ENCODE assay signal across 8 cellular contexts in genomic region chr10:110209399-110209925, GRCh38. TPM values are rescaled to one million over a fixed set of nuclear protein-coding genes. Genes with fewer than 3 reads are reported as not detected.
A peak's percentile ranks its signal among the peaks of the same experiment; 100 is the strongest.
DNase-seq lines count a peak whose midpoint lies in the region; ATAC-seq and TF ChIP-seq lines count a peak whose summit lies in the region.

No MANE protein-coding gene starts in this region.

- H3K4me3 ChIP-seq in epithelial cell of proximal tubule (ENCODE audit: low read depth, low read length), result peak overlapping the region; percentile 90
- H3K4me3 ChIP-seq in mucosa of rectum (ENCODE audit: low read length in 2 of 2), result peak overlapping the region; percentile 83 to 87

- peak overlapping the region; percentile 86 to 87 for H3K27ac ChIP-seq in mucosa of rectum (ENCODE audit: low read depth in 2 of 2, low read length in 2 of 2)

- peak overlapping the region; percentile 80 to 88 for H3K9ac ChIP-seq in mucosa of rectum (ENCODE audit: low read depth in 1 of 2, low read length in 2 of 2)

- peaks cover 22 to 28% of the 10 kb centered on the region in 2 donors for H3K4me1 ChIP-seq in mucosa of rectum (ENCODE audit: control insufficient read depth in 2 of 2, insufficient read depth in 2 of 2, low read length in 2 of 2)

- no peak for TF ChIP-seq CTCF in epithelial cell of proximal tubule (conservative IDR thresholded peaks at IDR 0.05; ENCODE audit: low read depth, low read length)

- H3K4me1 Mint-ChIP-seq in stimulated activated naive CD8-positive, alpha-beta T cell treated with anti-CD3 and anti-CD28 coated beads, Interleukin-15, amount 100 ng/mL, for 72 hours, result peaks cover 48% of the 10 kb centered on the region

- ATAC-seq in stimulated activated naive CD8-positive, alpha-beta T cell treated with anti-CD3 and anti-CD28 coated beads, Interleukin-15, amount 100 ng/mL, for 72 hours, result peak; percentile 11
- no peak for ATAC-seq in GM18870 (IDR thresholded peaks at IDR 0.05; ENCODE audit: unreplicated experiment)

- no peaks in the 10 kb centered on the region for H3K36me3 ChIP-seq in mucosa of rectum (ENCODE audit: control insufficient read depth in 2 of 2, insufficient read depth in 2 of 2, low read length in 2 of 2)

- DNase-seq in DMS79 treated with DMSO at 0.1 percent for 48 hours (lab: John Stamatoyannopoulos, UW) (peak; percentile 27), DMS79 (lab: John Stamatoyannopoulos, UW) (no peak), NCI-H460 (ENCODE audit: extremely low read depth, low read depth) (peak; percentile 70), epithelial cell of proximal tubule (ENCODE audit: low read depth) (no peak)
- peak; percentile 81 to 84 for DNase-seq in activated T-cell treated with anti-CD3 and anti-CD28 coated beads, Interleukin-2, amount 50 U/mL, for 48 hours
- DNase-seq in stimulated activated naive CD8-positive, alpha-beta T cell treated with anti-CD3 and anti-CD28 coated beads, Interleukin-15, amount 100 ng/mL, for 72 hours, result peak; percentile 61 to 65

- H3K4me3 Mint-ChIP-seq in stimulated activated naive CD8-positive, alpha-beta T cell treated with anti-CD3 and anti-CD28 coated beads, Interleukin-15, amount 100 ng/mL, for 72 hours, result peak overlapping the region; percentile 86 to 94

- no peaks in the 10 kb centered on the region for H3K9me3 ChIP-seq in mucosa of rectum (ENCODE audit: control insufficient read depth in 2 of 2, low read length in 2 of 2)

- H3K27ac Mint-ChIP-seq in stimulated activated naive CD8-positive, alpha-beta T cell treated with anti-CD3 and anti-CD28 coated beads, Interleukin-15, amount 100 ng/mL, for 72 hours, result peak overlapping the region; percentile 82 to 95

- no peaks in the 10 kb centered on the region for H3K9me3 Mint-ChIP-seq in stimulated activated naive CD8-positive, alpha-beta T cell treated with anti-CD3 and anti-CD28 coated beads, Interleukin-15, amount 100 ng/mL, for 72 hours

- H3K27me3 Mint-ChIP-seq in stimulated activated naive CD8-positive, alpha-beta T cell treated with anti-CD3 and anti-CD28 coated beads, Interleukin-15, amount 100 ng/mL, for 72 hours, result peaks cover 37% of the 10 kb centered on the region

- H3K27me3 ChIP-seq in mucosa of rectum (ENCODE audit: control insufficient read depth in 2 of 2, insufficient read depth in 2 of 2, low read length in 2 of 2), result no peaks in the 10 kb centered on the region

RNA-seq across cellular contexts. Expression of gene MXI1, which starts 2.1 kb away (rescaled TPM):
- total RNA-seq in NCI-H460 (2014; rRNA removed; shearing (Covaris generic)), result 34.3 and 34.8 TPM in 2 replicates
- polyA plus RNA-seq in NCI-H460 (2014; cell fraction: nucleus; rRNA removed), result 6.9 and 8.8 TPM in 2 replicates
- total RNA-seq in epithelial cell of proximal tubule, result 5.4 and 12.6 TPM in 2 replicates

Comparison
In these comparisons a context has a peak if more than half of its experiments do, and no peak if none do; other contexts are left out.
1. DNase-seq: peak in DMS79 treated with DMSO at 0.1 percent for 48 hours (single experiment), NCI-H460 (single experiment), activated T-cell treated with anti-CD3 and anti-CD28 coated beads, Interleukin-2, amount 50 U/mL, for 48 hours (2 of 2) and stimulated activated naive CD8-positive, alpha-beta T cell treated with anti-CD3 and anti-CD28 coated beads, Interleukin-15, amount 100 ng/mL, for 72 hours (2 of 2); none in DMS79 (single experiment) and epithelial cell of proximal tubule (single experiment).